Comparison of ENCODE assay signal across 8 cellular contexts in genomic region chr7:55365680-55366460, GRCh38. TPM values are rescaled to one million over a fixed set of nuclear protein-coding genes. Genes with fewer than 3 reads are reported as not detected.
DNase-seq lines count a peak whose midpoint lies in the region; ATAC-seq and TF ChIP-seq lines count a peak whose summit lies in the region.

No MANE protein-coding gene starts in this region.

- POLR2A ChIA-PET in T-cell (lab: Charles Lee) = interaction anchor here in 1 of 2 donors (0.5 to 1.8 kb wide), 5 partner anchors 10 to 686 kb away, joined by 3 to 8 read pairs (median 3); partner anchors contain the start of genes CCT6A and PSPH

- no peaks in the 10 kb centered on the region for H3K36me3 Mint-ChIP-seq in T-cell

- DNase-seq in GM13977 (ENCODE audit: low spot score) = peak; percentile 95
- peak; percentile 88 for DNase-seq in NCI-H1436 (lab: John Stamatoyannopoulos, UW)
- peak; percentile 91 to 98 (median 94) for DNase-seq in T-cell
- peak; percentile 84 for DNase-seq in amniotic stem cell (lab: John Stamatoyannopoulos, UW)
- DNase-seq in left ventricle myocardium superior = peak; percentile 97
- DNase-seq in prostate gland (ENCODE audit: low spot score) = peak; percentile 94

- no peaks in the 10 kb centered on the region for H3K4me1 ChIP-seq in prostate gland (replicated peaks)
- no peaks in the 10 kb centered on the region for H3K4me1 ChIP-seq in urinary bladder (ENCODE audit: insufficient read depth)

- 0% methylated on average over 96 of the region's 99 CpGs for WGBS in prostate gland
- WGBS in urinary bladder = under 1% methylated on average over 99 of the region's 99 CpGs

- H3K27ac Mint-ChIP-seq in T-cell = peak overlapping the region; percentile 97

- in situ Hi-C loops in GM13977 (cut with MboI; ENCODE audit: low pct_unique_long_range_greater_than_20kb, low sequenced_read_pairs, unreplicated experiment) = no loop called here

- no peaks in the 10 kb centered on the region for H3K27me3 ChIP-seq in prostate gland (replicated peaks; ENCODE audit: insufficient read depth)

- H3K4me3 ChIP-seq in prostate gland (peak overlapping the region; percentile 68 to 83), urinary bladder (ENCODE audit: low read depth, low read length) (peak overlapping the region; percentile 96)

- H3K9me3 ChIP-seq in prostate gland = no peaks in the 10 kb centered on the region

- no peaks in the 10 kb centered on the region for H3K27me3 Mint-ChIP-seq in T-cell

- ATAC-seq in HG02852 (IDR thresholded peaks at IDR 0.05; ENCODE audit: unreplicated experiment) = peak; percentile 83
- ATAC-seq in T-cell (replicated peaks in 1 of 4) = peak; percentile 87 to 92 (median 88)
- ATAC-seq in left ventricle myocardium superior = peak; percentile 99

- H3K27ac ChIP-seq in prostate gland = peak overlapping the region; percentile 95 to 98
- peak overlapping the region; percentile 99 for H3K27ac ChIP-seq in urinary bladder (ENCODE audit: low read depth)

- peak; percentile 43 for TF ChIP-seq CTCF in GM13977 (IDR thresholded peaks at IDR 0.05; ENCODE audit: extremely low read depth, insufficient read depth, missing control alignments)
- peak; percentile 22 to 51 (median 40) for TF ChIP-seq CTCF in prostate gland (IDR thresholded peaks at IDR 0.05)

- peak overlapping the region; percentile 91 to 98 (median 93) for H3K4me3 Mint-ChIP-seq in T-cell

- intact Hi-C loops in left ventricle myocardium superior (cut with micrococcal nuclease) (no loop called here), prostate gland (cut with DNase I) (loop anchor here (10.0 kb wide), 2 partner anchors 209 to 341 kb away; partner anchors contain the start of gene VOPP1)

- H3K36me3 ChIP-seq in prostate gland = no peaks in the 10 kb centered on the region
- H3K36me3 ChIP-seq in urinary bladder (ENCODE audit: insufficient read depth) = no peaks in the 10 kb centered on the region

- H3K9me3 Mint-ChIP-seq in T-cell = no peaks in the 10 kb centered on the region

- TF ChIP-seq POLR2A in prostate gland (IDR thresholded peaks at IDR 0.05) = peak; percentile 59

- CTCF ChIA-PET in T-cell (lab: Charles Lee) = interaction anchor here in 1 of 2 donors (0.6 to 1.9 kb wide), 3 partner anchors 56 to 607 kb away, joined by 3 to 20 read pairs (median 3); partner anchors contain the start of gene SEC61G

- peaks cover 13 to 37% (median 21%) of the 10 kb centered on the region in 3 donors for H3K4me1 Mint-ChIP-seq in T-cell

RNA-seq across cellular contexts. Expression of gene LANCL2, which starts 0.7 kb away (rescaled TPM):
- total RNA-seq in T-cell (1 to 10 TPM; 5.0 to 6.4 (median 6.1) TPM), left ventricle myocardium superior (8.4 TPM), prostate gland (10 to 100 TPM; 17.7 to 26.9 TPM), urinary bladder (13.2 TPM)
- polyA plus RNA-seq in urinary bladder = 7.5 TPM

Comparison
In these comparisons a context has a peak if more than half of its experiments do, and no peak if none do; other contexts are left out.
1. Peak in every context shown above with its lines: DNase-seq, ATAC-seq, H3K4me3 ChIP-seq and H3K27ac ChIP-seq.